In genomic region chr1:236416165-236416564, GRCh38 we compare ENCODE assay signal across 16 cellular contexts. TPM values are rescaled to one million over a fixed set of nuclear protein-coding genes. Genes with fewer than 3 reads are reported as not detected.
A peak's percentile ranks its signal among the peaks of the same experiment; 100 is the strongest.
DNase-seq lines count a peak whose midpoint lies in the region; ATAC-seq and TF ChIP-seq lines count a peak whose summit lies in the region.
"Had no signal": no experiment of that assay in that cellular context is flagged by ENCODE, and none has a peak within 500 bp of the region (broad histone marks: within the 10 kb centered on the region; RNA-seq: fewer than 3 reads in every experiment).

No MANE protein-coding gene starts in this region.

- peak overlapping the region; percentile 2 for H3K4me2 ChIP-seq in parathyroid adenoma (ENCODE audit: low read length)

- peak overlapping the region; percentile 38 for H2AFZ ChIP-seq in parathyroid adenoma

- no peak overlapping the region for H3K27ac ChIP-seq in parathyroid adenoma
- H3K27ac ChIP-seq: dorsolateral prefrontal cortex, left ventricle myocardium inferior had no signal

- H3K79me2 ChIP-seq in parathyroid adenoma = no peaks in the 10 kb centered on the region

- peak; percentile 62 for ATAC-seq in activated naive CD8-positive, alpha-beta T cell treated with anti-CD3 and anti-CD28 coated beads, Interleukin-2, amount 50 U/mL, for 24 hours

- H3K9me3 ChIP-seq in parathyroid adenoma (ENCODE audit: control insufficient read depth, low read length) = no peaks in the 10 kb centered on the region
- H3K9me3 ChIP-seq: left ventricle myocardium inferior had no signal

- no peaks in the 10 kb centered on the region for H3K27me3 Mint-ChIP-seq in activated naive CD8-positive, alpha-beta T cell treated with anti-CD3 and anti-CD28 coated beads, Interleukin-2, amount 50 U/mL, for 24 hours
- peaks cover 19% of the 10 kb centered on the region for H3K27me3 Mint-ChIP-seq in chondrocyte (ENCODE audit: low read depth)
- H3K27me3 Mint-ChIP-seq: progenitor cell of endocrine pancreas had no signal

- no peaks in the 10 kb centered on the region for H3K9me3 Mint-ChIP-seq in activated naive CD8-positive, alpha-beta T cell treated with anti-CD3 and anti-CD28 coated beads, Interleukin-2, amount 50 U/mL, for 24 hours
- H3K9me3 Mint-ChIP-seq in chondrocyte (ENCODE audit: low read depth) = no peaks in the 10 kb centered on the region

- H3K9ac ChIP-seq in parathyroid adenoma = no peak overlapping the region

- peaks cover 31% of the 10 kb centered on the region for H3K4me1 Mint-ChIP-seq in activated naive CD8-positive, alpha-beta T cell treated with anti-CD3 and anti-CD28 coated beads, Interleukin-2, amount 50 U/mL, for 24 hours
- no peaks in the 10 kb centered on the region for H3K4me1 Mint-ChIP-seq in chondrocyte (ENCODE audit: low read depth)

- DNase-seq in NCI-H748 (lab: John Stamatoyannopoulos, UW; ENCODE audit: unreplicated experiment) = peak; percentile 20
- no peak for DNase-seq in NCI-H748 treated with DMSO at 0.1 percent for 48 hours (lab: John Stamatoyannopoulos, UW)
- peak in 4 of 5 donors; percentile 19 to 59 (median 48) for DNase-seq in T-helper 1 cell
- DNase-seq in activated naive CD8-positive, alpha-beta T cell treated with anti-CD3 and anti-CD28 coated beads, Interleukin-2, amount 50 U/mL, for 24 hours = no peak
- DNase-seq in chondrocyte (ENCODE audit: low spot score) = no peak
- DNase-seq in NOMO-1 (lab: John Stamatoyannopoulos, UW; ENCODE audit: unreplicated experiment in 2 of 2) = no peak
- no peak for DNase-seq in mucosa of gallbladder (ENCODE audit: low spot score)
- DNase-seq: DND-41; dorsolateral prefrontal cortex; left ventricle myocardium inferior; NCI-H1092; stimulated activated CD4-positive, alpha-beta T cell treated with anti-CD3 and anti-CD28 coated beads, Interleukin-4, amount 100 ng/mL, for 1 hour; substantia nigra had no signal

- no peaks in the 10 kb centered on the region for H3K36me3 ChIP-seq in parathyroid adenoma (ENCODE audit: control insufficient read depth, insufficient read depth, low read length)
- H3K36me3 ChIP-seq: left ventricle myocardium inferior had no signal

- peak overlapping the region; percentile 54 for H3K4me3 Mint-ChIP-seq in activated naive CD8-positive, alpha-beta T cell treated with anti-CD3 and anti-CD28 coated beads, Interleukin-2, amount 50 U/mL, for 24 hours
- no peak overlapping the region for H3K4me3 Mint-ChIP-seq in chondrocyte (ENCODE audit: unreplicated experiment)

- peaks cover 19% of the 10 kb centered on the region for H3K36me3 Mint-ChIP-seq in activated naive CD8-positive, alpha-beta T cell treated with anti-CD3 and anti-CD28 coated beads, Interleukin-2, amount 50 U/mL, for 24 hours (ENCODE audit: low read depth)
- no peaks in the 10 kb centered on the region for H3K36me3 Mint-ChIP-seq in chondrocyte (ENCODE audit: low read depth)

- no peaks in the 10 kb centered on the region for H3K4me1 ChIP-seq in parathyroid adenoma
- H3K4me1 ChIP-seq: left ventricle myocardium inferior had no signal

- no peaks in the 10 kb centered on the region for H3K27me3 ChIP-seq in parathyroid adenoma (ENCODE audit: control insufficient read depth, insufficient read depth, low read length)

- H3K4me3 ChIP-seq in parathyroid adenoma (ENCODE audit: low read depth, low read length) = no peak overlapping the region
- H3K4me3 ChIP-seq: dorsolateral prefrontal cortex, left ventricle myocardium inferior had no signal

- TF ChIP-seq CTCF in parathyroid adenoma (IDR thresholded peaks at IDR 0.05) (no peak), chondrocyte (IDR thresholded peaks at IDR 0.05) (no peak)

- peak overlapping the region; percentile 81 for H3K27ac Mint-ChIP-seq in activated naive CD8-positive, alpha-beta T cell treated with anti-CD3 and anti-CD28 coated beads, Interleukin-2, amount 50 U/mL, for 24 hours
- no peak overlapping the region for H3K27ac Mint-ChIP-seq in chondrocyte (ENCODE audit: unreplicated experiment)
- H3K27ac Mint-ChIP-seq: progenitor cell of endocrine pancreas had no signal

RNA-seq across cellular contexts. Expression of gene EDARADD, which starts 22.1 kb away (rescaled TPM):
- total RNA-seq in chondrocyte = 0.18 to 0.40 TPM in 2 of 3 replicates, not detected in the other
- total RNA-seq in mucosa of gallbladder = 7.4 TPM
- total RNA-seq: glomerular endothelial cell had no signal

Comparison
In these comparisons a context has a peak if more than half of its experiments do, and no peak if none do; other contexts are left out.
1. DNase-seq: peak in NCI-H748 (single experiment) and T-helper 1 cell (4 of 5); none in NCI-H748 treated with DMSO at 0.1 percent for 48 hours (single experiment), activated naive CD8-positive, alpha-beta T cell treated with anti-CD3 and anti-CD28 coated beads, Interleukin-2, amount 50 U/mL, for 24 hours (single experiment), chondrocyte (single experiment), NOMO-1 (0 of 2) and mucosa of gallbladder (single experiment).